In the genomic region with DNA sequence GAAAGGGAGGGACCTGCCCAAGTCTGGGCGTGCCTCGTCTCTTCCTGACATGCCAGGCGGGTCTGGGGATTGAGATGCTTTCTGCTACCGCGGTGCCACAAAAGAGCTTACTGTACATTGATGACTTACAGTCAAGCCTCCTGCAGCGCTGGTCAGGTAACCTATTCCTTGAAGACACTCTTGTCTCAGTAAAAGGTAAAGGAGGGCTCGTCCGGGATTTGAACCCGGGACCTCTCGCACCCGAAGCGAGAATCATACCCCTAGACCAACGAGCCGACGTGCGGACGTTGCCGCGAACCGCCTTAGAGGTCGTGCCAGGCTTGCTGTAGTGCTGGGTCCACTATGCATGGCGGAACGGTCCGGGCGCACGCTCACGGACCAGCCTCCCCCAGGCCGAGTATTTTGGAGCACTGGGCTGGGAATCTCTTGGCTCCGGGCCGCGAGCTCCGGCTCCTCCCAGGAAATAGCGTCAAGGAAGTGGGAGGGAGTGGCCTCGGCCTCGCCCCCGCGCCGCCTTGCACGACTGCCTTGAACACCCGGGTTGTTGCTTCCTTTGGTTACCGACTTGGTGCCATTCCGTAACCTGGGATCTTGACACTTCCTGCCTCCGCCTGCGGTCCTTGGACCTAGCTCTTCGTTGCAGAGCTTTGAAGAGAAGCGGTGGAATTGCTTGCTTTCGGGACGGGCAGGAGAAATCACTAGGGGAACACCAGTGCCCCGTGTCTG, we compare ENCODE assay signal across 8 cellular contexts. TPM values are rescaled to one million over a fixed set of nuclear protein-coding genes. Genes with fewer than 3 reads are reported as not detected.
DNase-seq lines count a peak whose midpoint lies in the region; ATAC-seq lines count a peak whose summit lies in the region.

No MANE protein-coding gene starts in this region.

- ATAC-seq in GM19397 (IDR thresholded peaks at IDR 0.05; ENCODE audit: unreplicated experiment): peak; percentile 34
- ATAC-seq in HG03571 (IDR thresholded peaks at IDR 0.05; ENCODE audit: unreplicated experiment): peak; percentile 43
- peak; percentile 53 for ATAC-seq in effector memory CD8-positive, alpha-beta T cell (replicated peaks)

- H3K4me1 Mint-ChIP-seq in effector memory CD8-positive, alpha-beta T cell (ENCODE audit: low read depth in 2 of 2): peaks cover 58 to 63% of the 10 kb centered on the region in 2 donors

- DNase-seq in CD1c-positive myeloid dendritic cell (ENCODE audit: extremely low spot score) (peak; percentile 97), NOMO-1 (lab: John Stamatoyannopoulos, UW; ENCODE audit: unreplicated experiment in 2 of 2) (peak; percentile 77 to 84), mesenteric fat pad (ENCODE audit: low spot score) (peak; percentile 98)
- DNase-seq in activated CD8-positive, alpha-beta memory T cell treated with anti-CD3 and anti-CD28 coated beads for 48 hours (ENCODE audit: low read depth in 2 of 3, low spot score in 2 of 3): peak; percentile 84 to 98 (median 98)
- DNase-seq in effector memory CD8-positive, alpha-beta T cell: peak; percentile 89 to 92 (median 90)
- peak; percentile 83 for DNase-seq in stimulated activated CD8-positive, alpha-beta memory T cell treated with anti-CD3 and anti-CD28 coated beads, Interleukin-12 subunit alpha, Interleukin-12 subunit beta, amount 100 ng/mL, for 4 hours (ENCODE audit: low read depth)

- H3K27ac Mint-ChIP-seq in effector memory CD8-positive, alpha-beta T cell: peak overlapping the region; percentile 100

- peaks cover 12 to 22% of the 10 kb centered on the region in 2 donors for H3K27me3 Mint-ChIP-seq in effector memory CD8-positive, alpha-beta T cell

- peaks cover 0 to 2% of the 10 kb centered on the region in 2 donors for H3K9me3 Mint-ChIP-seq in effector memory CD8-positive, alpha-beta T cell

- peak overlapping the region; percentile 91 to 99 for H3K4me3 Mint-ChIP-seq in effector memory CD8-positive, alpha-beta T cell

- peaks cover 81% of the 10 kb centered on the region for H3K36me3 Mint-ChIP-seq in effector memory CD8-positive, alpha-beta T cell (ENCODE audit: insufficient read depth)

RNA-seq across cellular contexts. Expression of a gene that starts 12.4 kb away (rescaled TPM):
- total RNA-seq in mesenteric fat pad: not detected

RNA-seq across cellular contexts. Expression of a gene that starts 25.1 kb away (rescaled TPM):
- total RNA-seq in mesenteric fat pad: 34.3 TPM

RNA-seq across cellular contexts. Expression of a gene that starts 26.3 kb away (rescaled TPM):
- total RNA-seq in mesenteric fat pad: 39.2 TPM

RNA-seq across cellular contexts. Expression of a gene that starts 32.8 kb away (rescaled TPM):
- total RNA-seq in mesenteric fat pad: 5.8 TPM

RNA-seq across cellular contexts. Expression of a gene that starts 46.6 kb away (rescaled TPM):
- total RNA-seq in mesenteric fat pad: 16.3 TPM

Comparison
In these comparisons a context has a peak if more than half of its experiments do, and no peak if none do; other contexts are left out.
1. Peak in every context shown above with its lines: DNase-seq and ATAC-seq.